Comparison of ENCODE assay signal across 9 cellular contexts in the genomic region with DNA sequence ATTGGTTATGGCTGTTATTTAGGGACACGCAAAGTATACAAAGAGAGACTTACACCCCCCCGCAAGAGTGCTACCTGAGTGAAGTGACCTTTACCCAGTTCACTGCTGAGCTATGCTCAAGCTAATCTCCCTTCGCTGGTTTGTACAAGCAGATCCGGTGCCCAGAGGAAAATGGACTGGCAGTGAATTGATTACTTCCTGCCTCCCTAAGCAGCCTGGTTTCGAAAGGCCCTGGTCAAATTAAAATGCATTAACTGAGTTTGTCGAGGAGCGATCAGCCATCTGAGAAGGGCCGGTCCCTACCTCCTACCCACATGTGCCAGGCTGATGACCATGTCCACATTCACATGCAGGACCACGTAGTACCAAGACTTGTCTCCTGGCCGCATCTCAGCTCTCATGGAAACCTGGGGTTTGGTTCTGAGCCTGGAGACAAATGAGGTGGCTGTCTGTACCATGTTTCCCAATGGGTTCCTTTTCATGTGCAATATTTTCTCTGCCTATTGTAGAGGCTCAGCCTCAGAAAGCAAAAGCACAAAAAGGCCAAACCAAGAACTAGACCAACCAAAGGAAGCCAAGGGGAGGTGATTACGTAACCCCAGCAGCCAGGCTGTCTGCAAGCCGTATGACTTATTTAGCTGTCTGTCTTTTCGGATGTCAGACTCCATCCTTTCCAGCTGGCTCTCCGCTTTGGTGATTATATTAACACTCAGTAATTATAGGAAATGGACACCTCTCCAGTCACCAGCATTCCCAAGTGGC.
A peak's percentile ranks its signal among the peaks of the same experiment; 100 is the strongest.
DNase-seq lines count a peak whose midpoint lies in the region; ATAC-seq and TF ChIP-seq lines count a peak whose summit lies in the region.
"Had no signal": no experiment of that assay in that cellular context is flagged by ENCODE, and none has a peak within 500 bp of the region (broad histone marks: within the 10 kb centered on the region; RNA-seq: fewer than 3 reads in every experiment).

No MANE protein-coding gene starts in this region.

- peak; percentile 26 for ATAC-seq in naive thymus-derived CD4-positive, alpha-beta T cell
- ATAC-seq: GM12878 had no signal

- no peak for TF ChIP-seq CTCF in nephron progenitor cell (IDR thresholded peaks at IDR 0.05)

- CTCF ChIA-PET in naive thymus-derived CD4-positive, alpha-beta T cell (lab: Charles Lee): interaction anchor here (0.8 to 7.5 kb wide), 5 partner anchors 7 to 268 kb away, joined by 3 to 84 read pairs (median 12); no protein-coding TSS in a partner anchor

- no peaks in the 10 kb centered on the region for H3K27me3 ChIP-seq in naive thymus-derived CD4-positive, alpha-beta T cell (ENCODE audit: control insufficient read depth in 2 of 2, insufficient read depth in 2 of 2, low read length in 2 of 2)

- intact Hi-C loops in naive thymus-derived CD4-positive, alpha-beta T cell (cut with micrococcal nuclease): no loop called here

- H3K36me3 ChIP-seq in naive thymus-derived CD4-positive, alpha-beta T cell (ENCODE audit: control insufficient read depth in 2 of 3, insufficient read depth in 3 of 3, low read length in 3 of 3): no peaks in the 10 kb centered on the region

- no peak overlapping the region for H3K27ac ChIP-seq in naive thymus-derived CD4-positive, alpha-beta T cell (ENCODE audit: low read depth, low read length)

- H3K36me3 Mint-ChIP-seq in naive thymus-derived CD4-positive, alpha-beta T cell: peaks cover 0 to 8% (median 0%) of the 10 kb centered on the region in 5 donors
- H3K36me3 Mint-ChIP-seq in nephron progenitor cell (ENCODE audit: low read depth): no peaks in the 10 kb centered on the region

- H3K27me3 Mint-ChIP-seq in naive thymus-derived CD4-positive, alpha-beta T cell: no peaks in the 10 kb centered on the region
- H3K27me3 Mint-ChIP-seq in nephron progenitor cell (ENCODE audit: low read depth, poor library complexity): no peaks in the 10 kb centered on the region

- no peaks in the 10 kb centered on the region for H3K4me1 ChIP-seq in naive thymus-derived CD4-positive, alpha-beta T cell (ENCODE audit: control insufficient read depth in 2 of 2, insufficient read depth in 2 of 2, low read length in 2 of 2)

- POLR2A ChIA-PET in naive thymus-derived CD4-positive, alpha-beta T cell (lab: Charles Lee): interaction anchor here (2.3 to 2.9 kb wide), 3 partner anchors 27 to 81 kb away, joined by 6 to 33 read pairs (median 8); a partner anchor contains a TSS

- H3K4me3 Mint-ChIP-seq in naive thymus-derived CD4-positive, alpha-beta T cell: no peak overlapping the region
- H3K4me3 Mint-ChIP-seq in nephron progenitor cell: no peak overlapping the region

- H3K9me3 Mint-ChIP-seq in naive thymus-derived CD4-positive, alpha-beta T cell: peaks cover 0 to 3% (median 0%) of the 10 kb centered on the region in 11 donors
- H3K9me3 Mint-ChIP-seq in nephron progenitor cell: no peaks in the 10 kb centered on the region

- H3K27ac Mint-ChIP-seq in naive thymus-derived CD4-positive, alpha-beta T cell: peak overlapping the region in 5 of 9 donors; percentile 21 to 65 (median 56)
- no peak overlapping the region for H3K27ac Mint-ChIP-seq in nephron progenitor cell

- H3K4me3 ChIP-seq in naive thymus-derived CD4-positive, alpha-beta T cell (ENCODE audit: low read length): no peak overlapping the region
- H3K4me3 ChIP-seq: GM12878 had no signal

- peaks cover 13 to 57% (median 38%) of the 10 kb centered on the region in 7 donors for H3K4me1 Mint-ChIP-seq in naive thymus-derived CD4-positive, alpha-beta T cell
- H3K4me1 Mint-ChIP-seq in nephron progenitor cell: peaks cover 45% of the 10 kb centered on the region

- no peaks in the 10 kb centered on the region for H3K9me3 ChIP-seq in naive thymus-derived CD4-positive, alpha-beta T cell (ENCODE audit: control insufficient read depth in 2 of 3, low read length in 3 of 3)

- DNase-seq in NCI-H2029 treated with DMSO at 0.1 percent for 48 hours (lab: John Stamatoyannopoulos, UW): peak; percentile 26
- DNase-seq in NCI-H2029 (lab: John Stamatoyannopoulos, UW): no peak
- peak; percentile 57 for DNase-seq in NCI-H1417 treated with DMSO at 0.1 percent for 48 hours (lab: John Stamatoyannopoulos, UW)
- peak in 31 of 58 donors; percentile 1 to 65 (median 18) for DNase-seq in anterior cingulate cortex (lab: John Stamatoyannopoulos, UW)
- DNase-seq in naive thymus-derived CD4-positive, alpha-beta T cell: no peak
- DNase-seq in mucosa of gallbladder (ENCODE audit: low spot score): no peak
- DNase-seq in nephron progenitor cell: no peak
- DNase-seq in NCI-H1436 (lab: John Stamatoyannopoulos, UW): no peak

Comparison
In these comparisons a context has a peak if more than half of its experiments do, and no peak if none do; other contexts are left out.
1. DNase-seq: peak in NCI-H2029 treated with DMSO at 0.1 percent for 48 hours (single experiment), NCI-H1417 treated with DMSO at 0.1 percent for 48 hours (single experiment) and anterior cingulate cortex (31 of 58); none in NCI-H2029 (single experiment), naive thymus-derived CD4-positive, alpha-beta T cell (0 of 9), mucosa of gallbladder (single experiment), nephron progenitor cell (single experiment) and NCI-H1436 (single experiment).